In the genomic region with DNA sequence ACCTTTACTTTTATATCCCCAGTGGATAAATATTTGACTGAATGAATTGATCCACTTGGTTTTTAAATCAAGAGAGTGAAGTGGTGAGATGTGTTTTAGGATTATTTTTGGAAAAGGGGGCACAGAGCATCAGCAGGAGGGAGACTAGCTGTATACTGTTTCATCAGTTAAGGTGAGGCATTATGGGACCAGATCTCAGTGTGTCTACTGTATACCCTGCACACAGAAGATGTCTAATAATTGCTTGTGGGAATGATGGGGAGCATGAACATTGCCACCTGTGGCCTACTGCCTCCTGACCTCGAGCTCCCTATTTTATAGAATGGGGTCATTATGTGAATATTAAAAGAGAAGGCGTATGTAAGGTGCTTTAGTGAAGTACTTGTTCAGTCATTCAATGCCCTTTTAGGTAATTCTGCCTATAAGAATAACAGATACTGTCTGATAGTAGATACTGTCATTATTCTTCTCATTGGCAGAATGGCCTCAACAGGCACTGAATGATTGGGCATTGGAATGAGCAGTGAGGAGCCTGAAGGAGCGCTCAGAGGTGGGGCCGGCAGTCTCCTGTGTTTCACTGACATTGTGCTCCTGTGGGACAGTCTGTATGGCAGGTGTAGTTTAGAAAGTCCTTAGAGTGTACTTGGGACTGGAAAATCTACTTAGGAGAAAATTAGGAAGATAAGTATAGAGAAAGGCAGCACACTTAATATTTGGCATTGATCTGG, we compare ENCODE assay signal across 9 cellular contexts.
DNase-seq lines count a peak whose midpoint lies in the region; ATAC-seq and TF ChIP-seq lines count a peak whose summit lies in the region.
"Had no signal": no experiment of that assay in that cellular context is flagged by ENCODE, and none has a peak within 500 bp of the region (broad histone marks: within the 10 kb centered on the region; RNA-seq: fewer than 3 reads in every experiment).

No MANE protein-coding gene starts in this region.

- POLR2A ChIA-PET in HEK293T (lab: Yijun Ruan, JAX): no interaction called here

- no peaks in the 10 kb centered on the region for H3K9me3 ChIP-seq in RWPE2 (ENCODE audit: severe bottlenecking)

- H3K36me3 ChIP-seq in RWPE2 (ENCODE audit: low read depth) (peaks cover 79% of the 10 kb centered on the region), rectal smooth muscle tissue (ENCODE audit: control insufficient read depth, insufficient read depth, low read length) (peaks cover 16% of the 10 kb centered on the region)

- no peak overlapping the region for H3K9ac ChIP-seq in rectal smooth muscle tissue (ENCODE audit: low read length)

- TF ChIP-seq CTCF in RWPE2 (IDR thresholded peaks at IDR 0.05; ENCODE audit: poor library complexity, severe bottlenecking): no peak

- H3K4me1 ChIP-seq in RWPE2 (ENCODE audit: insufficient read depth, poor library complexity, severe bottlenecking): peaks cover 18% of the 10 kb centered on the region
- H3K4me1 ChIP-seq in rectal smooth muscle tissue (ENCODE audit: control insufficient read depth, insufficient read depth, low read length): peaks cover 10% of the 10 kb centered on the region

- peak; percentile 23 for DNase-seq in COLO829 (ENCODE audit: low spot score)
- DNase-seq in RWPE2 (ENCODE audit: low spot score): no peak
- peak; percentile 22 to 48 for DNase-seq in erythroblast (lab: John Stamatoyannopoulos, UW)
- DNase-seq in HEK293T (ENCODE audit: extremely low spot score): no peak
- no peak for DNase-seq in pons (ENCODE audit: low spot score)
- DNase-seq: NCI-H526 had no signal

- peak overlapping the region; percentile 12 for H3K4me3 ChIP-seq in RWPE2 (ENCODE audit: severe bottlenecking)
- peak overlapping the region; percentile 63 for H3K4me3 ChIP-seq in rectal smooth muscle tissue (ENCODE audit: low read length)

- CTCF ChIA-PET in HEK293T (lab: Yijun Ruan, JAX): no interaction called here

- H3K27me3 ChIP-seq in RWPE2 (ENCODE audit: insufficient read depth, poor library complexity, severe bottlenecking) (no peaks in the 10 kb centered on the region), rectal smooth muscle tissue (ENCODE audit: control insufficient read depth, insufficient read depth, low read length) (no peaks in the 10 kb centered on the region)

- H3K27ac ChIP-seq in RWPE2 (ENCODE audit: poor library complexity, severe bottlenecking) (peak overlapping the region; percentile 16), rectal smooth muscle tissue (ENCODE audit: low read depth, low read length) (peak overlapping the region; percentile 63)

- TF ChIP-seq POLR2A in erythroblast (IDR thresholded peaks at IDR 0.05; ENCODE audit: low read length): no peak

- ATAC-seq in RWPE2 (ENCODE audit: low read depth) (peak; percentile 11; the same call in 1 of the 3 replicates), HG02588 (IDR thresholded peaks at IDR 0.05; ENCODE audit: unreplicated experiment) (no peak), GM21717 (IDR thresholded peaks at IDR 0.05; ENCODE audit: unreplicated experiment) (no peak)

TF ChIP-seq in HEK293T, 16 proteins besides CTCF, POLR2A, EP300 and RAD21:
- no peak for TF ChIP-seq SUZ12 (IDR thresholded peaks at IDR 0.05)
- TF ChIP-seq TARDBP (IDR thresholded peaks at IDR 0.05): no peak
- no peak for TF ChIP-seq FOXM1 (IDR thresholded peaks at IDR 0.05; ENCODE audit: borderline replicate concordance)
- TF ChIP-seq ZNF384 (IDR thresholded peaks at IDR 0.05): no peak
- no peak for TF ChIP-seq BHLHE40 (IDR thresholded peaks at IDR 0.05; ENCODE audit: borderline replicate concordance)
- no peak for TF ChIP-seq NFRKB (IDR thresholded peaks at IDR 0.05)
- TF ChIP-seq, protein P1, sequence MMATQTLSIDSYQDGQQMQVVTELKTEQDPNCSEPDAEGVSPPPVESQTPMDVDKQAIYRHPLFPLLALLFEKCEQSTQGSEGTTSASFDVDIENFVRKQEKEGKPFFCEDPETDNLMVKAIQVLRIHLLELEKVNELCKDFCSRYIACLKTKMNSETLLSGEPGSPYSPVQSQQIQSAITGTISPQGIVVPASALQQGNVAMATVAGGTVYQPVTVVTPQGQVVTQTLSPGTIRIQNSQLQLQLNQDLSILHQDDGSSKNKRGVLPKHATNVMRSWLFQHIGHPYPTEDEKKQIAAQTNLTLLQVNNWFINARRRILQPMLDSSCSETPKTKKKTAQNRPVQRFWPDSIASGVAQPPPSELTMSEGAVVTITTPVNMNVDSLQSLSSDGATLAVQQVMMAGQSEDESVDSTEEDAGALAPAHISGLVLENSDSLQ (IDR thresholded peaks at IDR 0.05): no peak
- no peak for TF ChIP-seq FOXA1 (IDR thresholded peaks at IDR 0.05)
- no peak for TF ChIP-seq FOXK2 (IDR thresholded peaks at IDR 0.05)
- TF ChIP-seq SP1 (IDR thresholded peaks at IDR 0.05): no peak
- TF ChIP-seq HDGF (IDR thresholded peaks at IDR 0.05; ENCODE audit: borderline replicate concordance): no peak
- no peak for TF ChIP-seq ELF4 (IDR thresholded peaks at IDR 0.05)
- TF ChIP-seq ARNT (IDR thresholded peaks at IDR 0.05): no peak
- TF ChIP-seq CTBP1 (IDR thresholded peaks at IDR 0.05; ENCODE audit: borderline replicate concordance): no peak
- no peak for TF ChIP-seq L3MBTL2 (conservative IDR thresholded peaks at IDR 0.05)
- TF ChIP-seq LEF1 (IDR thresholded peaks at IDR 0.05; ENCODE audit: borderline replicate concordance): no peak

Comparison
In these comparisons a context has a peak if more than half of its experiments do, and no peak if none do; other contexts are left out.
1. DNase-seq: peak in COLO829 (single experiment) and erythroblast (2 of 2); none in RWPE2 (single experiment), HEK293T (single experiment) and pons (single experiment).